Comparison of ENCODE assay signal across 25 cellular contexts in genomic region chr2:71683070-71683469, GRCh38.
DNase-seq lines count a peak whose midpoint lies in the region; ATAC-seq and TF ChIP-seq lines count a peak whose summit lies in the region.
"Had no signal": no experiment of that assay in that cellular context is flagged by ENCODE, and none has a peak within 500 bp of the region (broad histone marks: within the 10 kb centered on the region; RNA-seq: fewer than 3 reads in every experiment).

No MANE protein-coding gene starts in this region.

- intact Hi-C loops in left ventricle myocardium superior (cut with micrococcal nuclease) (no loop called here), upper lobe of right lung (cut with DNase I) (loop anchor here (10.0 kb wide), 1 partner anchor 1272 kb away; no protein-coding TSS in a partner anchor)

- ATAC-seq in left ventricle myocardium superior (no peak), upper lobe of right lung (no peak), HG02588 (IDR thresholded peaks at IDR 0.05; ENCODE audit: unreplicated experiment) (no peak)
- ATAC-seq: Panc1, WTC11 had no signal

- H3K4me3 ChIP-seq in right atrium auricular region (no peak overlapping the region), upper lobe of right lung (no peak overlapping the region)
- H3K4me3 ChIP-seq: coronary artery, GM23248, neural progenitor cell, SJSA1, suprapubic skin had no signal

- H3K27ac ChIP-seq in right atrium auricular region (no peak overlapping the region), upper lobe of right lung (no peak overlapping the region)
- H3K27ac ChIP-seq: coronary artery, GM23248, HL-60, neural progenitor cell, SJSA1, suprapubic skin had no signal

- H3K27me3 ChIP-seq in right atrium auricular region (no peaks in the 10 kb centered on the region), upper lobe of right lung (no peaks in the 10 kb centered on the region)
- H3K27me3 ChIP-seq: neural progenitor cell, SJSA1, suprapubic skin had no signal

- peaks cover 32% of the 10 kb centered on the region for H3K36me3 Mint-ChIP-seq in chondrocyte (ENCODE audit: low read depth)
- H3K36me3 Mint-ChIP-seq: activated naive CD8-positive, alpha-beta T cell; neural progenitor cell; WTC11 had no signal

- H3K4me1 ChIP-seq in right atrium auricular region (peaks cover 0 to 35% of the 10 kb centered on the region in 2 donors), upper lobe of right lung (no peaks in the 10 kb centered on the region)
- H3K4me1 ChIP-seq: neural progenitor cell, SJSA1 had no signal

- no peak overlapping the region for H3K4me3 Mint-ChIP-seq in chondrocyte (ENCODE audit: unreplicated experiment)
- H3K4me3 Mint-ChIP-seq: activated CD4-positive, alpha-beta T cell treated with anti-CD3 and anti-CD28 coated beads, Interleukin-2, amount 10 ng/mL, durations not matched to agents 7 days and 5 days; activated naive CD8-positive, alpha-beta T cell; activated T-helper 1 cell treated with anti-CD3 and anti-CD28 coated beads, Interleukin-12 subunit alpha, Interleukin-12 subunit beta, Interleukin-2, Interleukin-4 antibody, amounts not matched to agents 30 ng/mL and 10 ng/mL and 1 ng/mL, durations not matched to agents 14 hours and 24 hours and 36 hours; neural progenitor cell; WTC11 had no signal

- no peak overlapping the region for H3K27ac Mint-ChIP-seq in chondrocyte (ENCODE audit: unreplicated experiment)
- H3K27ac Mint-ChIP-seq: activated CD4-positive, alpha-beta T cell treated with anti-CD3 and anti-CD28 coated beads, Interleukin-2, amount 10 ng/mL, durations not matched to agents 7 days and 5 days; activated naive CD8-positive, alpha-beta T cell; activated T-helper 1 cell treated with anti-CD3 and anti-CD28 coated beads, Interleukin-12 subunit alpha, Interleukin-12 subunit beta, Interleukin-2, Interleukin-4 antibody, amounts not matched to agents 30 ng/mL and 10 ng/mL and 1 ng/mL, durations not matched to agents 14 hours and 24 hours and 36 hours; neural progenitor cell; WTC11 had no signal

- peak; percentile 10 for DNase-seq in left ventricle myocardium superior
- DNase-seq in right atrium auricular region (ENCODE audit: low spot score): no peak
- peak; percentile 10 for DNase-seq in NCI-H2171 treated with DMSO at 0.1 percent for 48 hours (lab: John Stamatoyannopoulos, UW)
- DNase-seq in chondrocyte (ENCODE audit: low spot score): peak; percentile 55
- peak; percentile 51 for DNase-seq in upper lobe of right lung
- DNase-seq in GOT3 (lab: John Stamatoyannopoulos, UW): no peak
- DNase-seq: activated CD4-positive, alpha-beta T cell treated with anti-CD3 and anti-CD28 coated beads, Interleukin-2, amount 10 ng/mL, durations not matched to agents 7 days and 5 days; effector memory CD4-positive, alpha-beta T cell; foreskin fibroblast; GM23248; mammary epithelial cell; MV-4-11; NCI-H187 treated with DMSO at 0.1 percent for 48 hours; NCI-H446 treated with DMSO at 0.1 percent for 48 hours; stimulated activated naive CD4-positive, alpha-beta T cell had no signal

- no peaks in the 10 kb centered on the region for H3K9me3 Mint-ChIP-seq in chondrocyte (ENCODE audit: low read depth)
- H3K9me3 Mint-ChIP-seq: activated CD4-positive, alpha-beta T cell treated with anti-CD3 and anti-CD28 coated beads, Interleukin-2, amount 10 ng/mL, durations not matched to agents 7 days and 5 days; activated T-helper 1 cell treated with anti-CD3 and anti-CD28 coated beads, Interleukin-12 subunit alpha, Interleukin-12 subunit beta, Interleukin-2, Interleukin-4 antibody, amounts not matched to agents 30 ng/mL and 10 ng/mL and 1 ng/mL, durations not matched to agents 14 hours and 24 hours and 36 hours; neural progenitor cell; WTC11 had no signal

- H3K36me3 ChIP-seq in right atrium auricular region (peaks cover 19% of the 10 kb centered on the region), upper lobe of right lung (no peaks in the 10 kb centered on the region)
- H3K36me3 ChIP-seq: neural progenitor cell, suprapubic skin had no signal

- TF ChIP-seq CTCF in right atrium auricular region (IDR thresholded peaks at IDR 0.05) (no peak), chondrocyte (IDR thresholded peaks at IDR 0.05) (no peak), upper lobe of right lung (IDR thresholded peaks at IDR 0.05) (no peak)

- no peaks in the 10 kb centered on the region for H3K9me3 ChIP-seq in right atrium auricular region
- H3K9me3 ChIP-seq in upper lobe of right lung: no peaks in the 10 kb centered on the region
- H3K9me3 ChIP-seq: SJSA1, suprapubic skin had no signal

- no peaks in the 10 kb centered on the region for H3K4me1 Mint-ChIP-seq in chondrocyte (ENCODE audit: low read depth)
- H3K4me1 Mint-ChIP-seq: activated CD4-positive, alpha-beta T cell treated with anti-CD3 and anti-CD28 coated beads, Interleukin-2, amount 10 ng/mL, durations not matched to agents 7 days and 5 days; WTC11 had no signal

- no peaks in the 10 kb centered on the region for H3K27me3 Mint-ChIP-seq in chondrocyte (ENCODE audit: low read depth)
- H3K27me3 Mint-ChIP-seq: activated naive CD8-positive, alpha-beta T cell had no signal

Comparison
In these comparisons a context has a peak if more than half of its experiments do, and no peak if none do; other contexts are left out.
1. DNase-seq: peak in left ventricle myocardium superior (single experiment), NCI-H2171 treated with DMSO at 0.1 percent for 48 hours (single experiment), chondrocyte (single experiment) and upper lobe of right lung (single experiment); none in right atrium auricular region (single experiment) and GOT3 (single experiment).